Comparison of ENCODE assay signal across 9 cellular contexts in the genomic region with DNA sequence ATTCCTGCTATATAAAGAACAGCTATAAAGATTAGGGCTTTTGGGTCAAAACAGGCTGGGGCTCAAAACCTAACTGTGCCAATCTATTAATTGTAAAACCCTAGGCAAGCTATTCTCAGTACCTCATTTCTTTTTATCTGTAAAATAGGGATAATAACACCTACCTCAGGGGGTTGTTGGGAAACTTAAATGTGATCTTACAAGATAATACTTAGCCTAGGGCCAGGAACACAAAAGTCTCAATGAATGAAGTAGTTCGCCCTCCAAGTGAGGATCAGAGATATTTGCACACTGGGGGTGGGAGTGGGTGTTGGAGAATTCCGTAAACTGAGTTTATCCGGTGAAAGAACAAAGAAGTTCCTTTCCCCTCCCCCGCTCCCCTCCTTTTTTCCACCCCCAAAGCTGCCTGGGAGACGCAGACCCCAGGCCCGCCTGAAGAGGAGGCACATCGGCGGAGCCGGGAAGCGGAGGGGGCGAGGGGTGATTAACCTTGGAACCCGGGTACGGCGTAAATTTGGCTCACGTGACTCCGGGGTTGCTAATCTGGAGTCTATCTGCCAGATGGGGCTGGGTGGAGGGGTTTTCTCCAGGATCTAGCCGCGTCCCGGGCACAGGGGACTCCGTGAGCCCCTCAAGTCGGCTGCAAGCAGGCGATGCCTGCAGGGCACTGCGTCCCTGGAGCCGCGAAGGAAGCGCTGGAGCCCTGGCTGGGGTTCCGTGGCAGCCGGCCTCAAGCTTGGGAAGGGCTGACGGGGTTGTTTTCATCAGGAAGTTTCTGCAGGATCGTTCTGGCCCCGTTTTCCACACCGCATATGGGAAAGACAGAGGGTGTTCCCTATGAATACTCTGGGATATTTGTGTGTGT. TPM values are rescaled to one million over a fixed set of nuclear protein-coding genes. Genes with fewer than 3 reads are reported as not detected.
DNase-seq lines count a peak whose midpoint lies in the region; ATAC-seq and TF ChIP-seq lines count a peak whose summit lies in the region.
"Had no signal": no experiment of that assay in that cellular context is flagged by ENCODE, and none has a peak within 500 bp of the region (broad histone marks: within the 10 kb centered on the region; RNA-seq: fewer than 3 reads in every experiment).

No MANE protein-coding gene starts in this region.

- H4K20me1 ChIP-seq in SK-N-SH (ENCODE audit: insufficient read depth) = peaks cover 27% of the 10 kb centered on the region
- no peaks in the 10 kb centered on the region for H4K20me1 ChIP-seq in hepatocyte (ENCODE audit: insufficient read depth, poor library complexity, severe bottlenecking)

- no peaks in the 10 kb centered on the region for H3K9me2 ChIP-seq in SK-N-SH
- H3K9me2 ChIP-seq in hepatocyte (replicated peaks; ENCODE audit: insufficient read depth) = no peaks in the 10 kb centered on the region

- no peaks in the 10 kb centered on the region for H3K9me3 ChIP-seq in SK-N-SH
- H3K9me3 ChIP-seq in hepatocyte (ENCODE audit: low read depth) = no peaks in the 10 kb centered on the region
- no peaks in the 10 kb centered on the region for H3K9me3 ChIP-seq in sigmoid colon

- H3K4me1 ChIP-seq in SK-N-SH (ENCODE audit: control insufficient read depth in 1 of 2, insufficient read depth in 2 of 2, low read depth in 1 of 2, low read length in 1 of 2) (peaks cover 7 to 32% of the 10 kb centered on the region in 2 experiments), hepatocyte (ENCODE audit: insufficient read depth) (peaks cover 6% of the 10 kb centered on the region), sigmoid colon (peaks cover 0 to 45% (median 34%) of the 10 kb centered on the region in 4 donors)

- peaks cover 48% of the 10 kb centered on the region for H3K79me2 ChIP-seq in SK-N-SH (ENCODE audit: insufficient read depth)
- peaks cover 14% of the 10 kb centered on the region for H3K79me2 ChIP-seq in hepatocyte

- TF ChIP-seq EP300 in SK-N-SH (IDR thresholded peaks at IDR 0.05; ENCODE audit: borderline replicate concordance in 1 of 2, low read depth in 1 of 2, low read length in 1 of 2) (0 out of 4 replicates have a peak, but pooled peaks of 1 of the 2 experiments have one; percentile 31), sigmoid colon (IDR thresholded peaks at IDR 0.05) (no peak)

- WGBS in SK-N-SH (ENCODE audit: low lambda C conversion rate) = 26% methylated on average over 16 of the region's 32 CpGs
- 2% methylated on average over 32 of the region's 32 CpGs for WGBS in hepatocyte (ENCODE audit: low lambda C conversion rate, missing lambda C conversion rate)
- WGBS in sigmoid colon, 2 donors = 2 to 6% methylated on average over 32 of the region's 32 CpGs

- H3K4me2 ChIP-seq in SK-N-SH = peak overlapping the region; percentile 90
- H3K4me2 ChIP-seq in hepatocyte = peak overlapping the region; percentile 100

- H3K36me3 ChIP-seq in SK-N-SH (replicated peaks in 1 of 2; ENCODE audit: control insufficient read depth in 1 of 2, insufficient read depth in 2 of 2, low read length in 1 of 2) (no peaks in the 10 kb centered on the region), hepatocyte (replicated peaks; ENCODE audit: insufficient read depth, low read depth) (no peaks in the 10 kb centered on the region), sigmoid colon (no peaks in the 10 kb centered on the region)

- no peak for ATAC-seq in HG03442 (IDR thresholded peaks at IDR 0.05; ENCODE audit: unreplicated experiment)

- CTCF ChIA-PET in SK-N-SH (lab: Yijun Ruan, JAX) = interaction anchor here (0.6 to 8.3 kb wide), 15 partner anchors 13 to 1900 kb away, joined by 3 to 60 read pairs (median 4); no protein-coding TSS in a partner anchor

- TF ChIP-seq RAD21 in SK-N-SH (IDR thresholded peaks at IDR 0.05; ENCODE audit: low read length) = no peak

- TF ChIP-seq POLR2A in sigmoid colon (IDR thresholded peaks at IDR 0.05) = no peak

- H3K27ac ChIP-seq in SK-N-SH (ENCODE audit: low read depth in 2 of 2, low read length in 1 of 2) = peak overlapping the region; percentile 44 to 53
- H3K27ac ChIP-seq in hepatocyte = no peak overlapping the region
- peak overlapping the region; percentile 55 to 82 (median 68) for H3K27ac ChIP-seq in sigmoid colon

- H3K9ac ChIP-seq in SK-N-SH = peak overlapping the region; percentile 61; the same call in 1 of the 2 replicates

- H2AFZ ChIP-seq in SK-N-SH (ENCODE audit: low read depth) (peak overlapping the region; percentile 90), hepatocyte (peak overlapping the region; percentile 55)

- POLR2A ChIA-PET in SK-N-SH (lab: Yijun Ruan, JAX) = interaction anchor here (1.0 kb wide), 1 partner anchor 12 kb away, joined by 3 read pairs; no protein-coding TSS in a partner anchor

- intact Hi-C loops in sigmoid colon (cut with DNase I) = loop anchor here (5.0 kb wide), 1 partner anchor 95 kb away; no protein-coding TSS in a partner anchor

- H3K27me3 ChIP-seq in SK-N-SH (ENCODE audit: insufficient read depth) = no peaks in the 10 kb centered on the region
- H3K27me3 ChIP-seq in hepatocyte = peaks cover 17% of the 10 kb centered on the region
- H3K27me3 ChIP-seq in sigmoid colon = no peaks in the 10 kb centered on the region

- DNase-seq in GM03348 (ENCODE audit: low spot score) (peak; percentile 75), SK-N-SH (peak; percentile 86), hepatocyte (ENCODE audit: low spot score) (peak; percentile 43), sigmoid colon (peak; percentile 69), NCI-H2081 treated with DMSO at 0.1 percent for 48 hours (lab: John Stamatoyannopoulos, UW) (no peak), HUDEP-2 (lab: John Stamatoyannopoulos, UW; ENCODE audit: unreplicated experiment in 76 of 76) (no peak), NCI-H446 treated with DMSO at 0.1 percent for 48 hours (lab: John Stamatoyannopoulos, UW) (no peak)
- DNase-seq: activated CD4-positive, alpha-beta T cell treated with anti-CD3 and anti-CD28 coated beads for 48 hours had no signal

- peaks cover 25% of the 10 kb centered on the region for H3F3A ChIP-seq in SK-N-SH (replicated peaks; ENCODE audit: insufficient read depth)

- TF ChIP-seq CTCF in SK-N-SH (IDR thresholded peaks at IDR 0.05) (no peak), hepatocyte (IDR thresholded peaks at IDR 0.05; ENCODE audit: poor library complexity) (no peak), sigmoid colon (IDR thresholded peaks at IDR 0.05) (no peak)

- H3K4me3 ChIP-seq in SK-N-SH (ENCODE audit: low read depth in 2 of 2, low read length in 1 of 2) = peak overlapping the region; percentile 64 to 76
- H3K4me3 ChIP-seq in hepatocyte = peak overlapping the region; percentile 77
- H3K4me3 ChIP-seq in sigmoid colon = peak overlapping the region; percentile 14 to 76 (median 48)

TF ChIP-seq in SK-N-SH, 30 proteins besides CTCF, POLR2A, EP300 and RAD21:
- TF ChIP-seq USF1 (IDR thresholded peaks at IDR 0.05; ENCODE audit: borderline replicate concordance, low read depth) (peak; percentile 78), TEAD4 (IDR thresholded peaks at IDR 0.05; ENCODE audit: borderline replicate concordance, insufficient read depth) (no peak), SIN3A (IDR thresholded peaks at IDR 0.05; ENCODE audit: borderline replicate concordance, low read depth, low read length) (0 out of 2 replicates have a peak, but pooled peaks have one; percentile 8)

RNA-seq across cellular contexts. Expression of gene PODXL, which starts 1.3 kb away (rescaled TPM):
- polyA plus RNA-seq in SK-N-SH (2012; rRNA removed) (76.1 and 86.0 TPM in 2 replicates), hepatocyte (84.1 and 99.2 TPM in 2 replicates), sigmoid colon (1 to 10 TPM; 1.2 to 8.8 (median 3.0) TPM)
- 44.3 and 58.4 TPM in 2 replicates for polyA plus RNA-seq in SK-N-SH (2012; cell fraction: cytosol; rRNA removed)
- 131 and 142 TPM in 2 replicates for polyA plus RNA-seq in SK-N-SH (2012; cell fraction: nucleus; rRNA removed)
- total RNA-seq in hepatocyte (52.8 and 77.3 TPM in 2 replicates), sigmoid colon (10 to 100 TPM; 15.8 to 23.2 (median 20.2) TPM)

Comparison
In these comparisons a context has a peak if more than half of its experiments do, and no peak if none do; other contexts are left out.
1. DNase-seq: peak in GM03348 (single experiment), SK-N-SH (single experiment), hepatocyte (single experiment) and sigmoid colon (single experiment); none in NCI-H2081 treated with DMSO at 0.1 percent for 48 hours (single experiment), HUDEP-2 (0 of 76) and NCI-H446 treated with DMSO at 0.1 percent for 48 hours (single experiment).
2. Peak in every context shown above with its lines, with median percentiles within 50 percentile points of each other: H3K4me3 ChIP-seq.